32 cellular contexts compared by ENCODE assay signal in genomic region chrX:138481649-138482048, GRCh38.
"Had no signal": no experiment of that assay in that cellular context is flagged by ENCODE, and none has a peak within 500 bp of the region (broad histone marks: within the 10 kb centered on the region; RNA-seq: fewer than 3 reads in every experiment).

No MANE protein-coding gene starts in this region.

- H3K4me3 ChIP-seq: adrenal gland, ascending aorta, body of pancreas, breast epithelium, cardiac muscle cell had no signal

- H3K4me1 ChIP-seq: adrenal gland, ascending aorta, body of pancreas, breast epithelium had no signal

- H3K9me3 ChIP-seq: adrenal gland, ascending aorta, body of pancreas, breast epithelium had no signal

- H3K27me3 ChIP-seq: adrenal gland, ascending aorta, body of pancreas, brain microvascular endothelial cell, cardiac muscle cell had no signal

- H3K27ac ChIP-seq: adrenal gland, ascending aorta, body of pancreas, brain microvascular endothelial cell, breast epithelium, cardiac muscle cell had no signal

- DNase-seq: activated effector memory CD4-positive, alpha-beta T cell treated with anti-CD3 and anti-CD28 coated beads, Interleukin-2, amount 50 U/mL, for 16 hours; activated effector memory CD4-positive, alpha-beta T cell treated with Interleukin-2 at 50 U/mL for 16 hours; activated gamma-delta T cell; activated gamma-delta T cell treated with Interleukin-2 at 50 U/mL for 16 hours; activated naive CD4-positive, alpha-beta T cell; activated naive CD4-positive, alpha-beta T cell treated with anti-CD3 and anti-CD28 coated beads for 36 hours; activated naive CD4-positive, alpha-beta T cell treated with anti-CD3 and anti-CD28 coated beads, Interleukin-2, amount 10 ng/mL, durations not matched to agents 7 days and 5 days; activated naive CD4-positive, alpha-beta T cell treated with anti-CD3 and anti-CD28 coated beads, Interleukin-2, amount 50 U/mL, for 16 hours; activated naive CD4-positive, alpha-beta T cell treated with Interleukin-2 at 50 U/mL for 16 hours; activated naive CD8-positive, alpha-beta T cell treated with anti-CD3 and anti-CD28 coated beads for 36 hours; activated naive CD8-positive, alpha-beta T cell treated with anti-CD3 and anti-CD28 coated beads, Interleukin-2, amount 10 ng/mL, durations not matched to agents 7 days and 5 days; activated naive CD8-positive, alpha-beta T cell treated with anti-CD3 and anti-CD28 coated beads, Interleukin-2, amount 50 U/mL, for 24 hours; activated T-cell treated with anti-CD3 and anti-CD28 coated beads, Interleukin-2, amount 50 U/mL, for 1 hour; activated T-cell treated with anti-CD3 and anti-CD28 coated beads, Interleukin-2, amount 50 U/mL, for 24 hours; activated T-cell treated with anti-CD3 and anti-CD28 coated beads, Interleukin-2, amount 50 U/mL, for 4 hours; activated T-cell treated with anti-CD3 and anti-CD28 coated beads, Interleukin-2, amount 50 U/mL, for 48 hours; activated T-cell treated with anti-CD3 and anti-CD28 coated beads, Interleukin-2, amount 50 U/mL, for 72 hours; adrenal gland; amniotic stem cell; amygdala; anterior cingulate cortex; aorta; body of pancreas; brain microvascular endothelial cell; caudate nucleus; central memory CD4-positive, alpha-beta T cell; cerebellar nuclear complex had no signal

- ATAC-seq: activated naive CD4-positive, alpha-beta T cell treated with anti-CD3 and anti-CD28 coated beads, Interleukin-2, amount 50 U/mL, for 72 hours; activated naive CD8-positive, alpha-beta T cell treated with anti-CD3 and anti-CD28 coated beads, Interleukin-2, amount 50 U/mL, for 24 hours; activated T-cell treated with anti-CD3 and anti-CD28 coated beads, Interleukin-2, amount 50 U/mL, for 4 hours; activated T-cell treated with anti-CD3 and anti-CD28 coated beads, Interleukin-2, amount 50 U/mL, for 72 hours; activated T-helper 17 cell treated with anti-CD3 and anti-CD28 coated beads, Interleukin-2, amount 50 U/mL, for 72 hours; body of pancreas had no signal

- H3K36me3 ChIP-seq: adrenal gland, ascending aorta, brain microvascular endothelial cell, breast epithelium, cardiac muscle cell had no signal
